ENCODE assay signal across 9 cellular contexts in genomic region chr1:181112071-181112929, GRCh38. TPM values are rescaled to one million over a fixed set of nuclear protein-coding genes. Genes with fewer than 3 reads are reported as not detected.
A peak's percentile ranks its signal among the peaks of the same experiment; 100 is the strongest.
DNase-seq lines count a peak whose midpoint lies in the region; ATAC-seq and TF ChIP-seq lines count a peak whose summit lies in the region.
"Had no signal": no experiment of that assay in that cellular context is flagged by ENCODE, and none has a peak within 500 bp of the region (broad histone marks: within the 10 kb centered on the region; RNA-seq: fewer than 3 reads in every experiment).

No MANE protein-coding gene starts in this region.

- H3K4me3 Mint-ChIP-seq in Caco-2 (ENCODE audit: unreplicated experiment), result peak overlapping the region; percentile 37
- H3K4me3 Mint-ChIP-seq in activated CD8-positive, alpha-beta T cell treated with anti-CD3 and anti-CD28 coated beads, Interleukin-2, amount 10 ng/mL, durations not matched to agents 7 days and 5 days, result no peak overlapping the region

- no peaks in the 10 kb centered on the region for H3K27me3 ChIP-seq in Caco-2 (replicated peaks; ENCODE audit: control insufficient read depth, insufficient read depth, low read length)
- H3K27me3 ChIP-seq: dorsolateral prefrontal cortex had no signal

- peaks cover 69% of the 10 kb centered on the region for H3K4me1 ChIP-seq in Caco-2

- intact Hi-C loops in Caco-2 (cut with micrococcal nuclease; ENCODE audit: unreplicated experiment), result loop anchor here (1.0 kb wide), 1 partner anchor 24 kb away; the partner anchor contains the start of gene IER5

- H3K4me1 Mint-ChIP-seq in Caco-2 (ENCODE audit: low read depth, unreplicated experiment), result peaks cover 66% of the 10 kb centered on the region
- H3K4me1 Mint-ChIP-seq in activated CD8-positive, alpha-beta T cell treated with anti-CD3 and anti-CD28 coated beads, Interleukin-2, amount 10 ng/mL, durations not matched to agents 7 days and 5 days (ENCODE audit: low read depth), result peaks cover 12% of the 10 kb centered on the region

- no peaks in the 10 kb centered on the region; the same call in 1 of the 2 replicates for H3K36me3 ChIP-seq in Caco-2 (ENCODE audit: control insufficient read depth, insufficient read depth, low read length)

- H3K27ac Mint-ChIP-seq in Caco-2 (ENCODE audit: unreplicated experiment), result peak overlapping the region; percentile 86
- H3K27ac Mint-ChIP-seq in activated CD8-positive, alpha-beta T cell treated with anti-CD3 and anti-CD28 coated beads, Interleukin-2, amount 10 ng/mL, durations not matched to agents 7 days and 5 days, result no peak overlapping the region

- H3K27me3 Mint-ChIP-seq in Caco-2 (ENCODE audit: insufficient read depth, unreplicated experiment), result no peaks in the 10 kb centered on the region
- H3K27me3 Mint-ChIP-seq in activated CD8-positive, alpha-beta T cell treated with anti-CD3 and anti-CD28 coated beads, Interleukin-2, amount 10 ng/mL, durations not matched to agents 7 days and 5 days (ENCODE audit: low read depth), result peaks cover 39% of the 10 kb centered on the region

- H3K4me3 ChIP-seq in Caco-2 (ENCODE audit: low read depth, low read length), result no peak overlapping the region
- no peak overlapping the region for H3K4me3 ChIP-seq in epithelial cell of esophagus (ENCODE audit: low read length)
- H3K4me3 ChIP-seq: dorsolateral prefrontal cortex had no signal

- H3K9me3 ChIP-seq in Caco-2, result no peaks in the 10 kb centered on the region

- no peaks in the 10 kb centered on the region for H3K9me3 Mint-ChIP-seq in Caco-2 (ENCODE audit: unreplicated experiment)
- no peaks in the 10 kb centered on the region for H3K9me3 Mint-ChIP-seq in activated CD8-positive, alpha-beta T cell treated with anti-CD3 and anti-CD28 coated beads, Interleukin-2, amount 10 ng/mL, durations not matched to agents 7 days and 5 days (ENCODE audit: insufficient read depth)

- CTCF ChIA-PET in Caco-2 (lab: Charles Lee), result no interaction called here
- CTCF ChIA-PET in activated CD8-positive, alpha-beta T cell treated with anti-CD3 and anti-CD28 coated beads, Interleukin-2, amount 10 ng/mL, durations not matched to agents 7 days and 5 days (lab: Charles Lee), result interaction anchor here (1.5 to 3.7 kb wide), 3 partner anchors 22 to 30 kb away, joined by 3 to 17 read pairs (median 11); no protein-coding TSS in a partner anchor

- POLR2A ChIA-PET in Caco-2 (lab: Charles Lee), result interaction anchor here (0.6 to 0.7 kb wide), 2 partner anchors 21 to 45 kb away, joined by 3 read pairs; no protein-coding TSS in a partner anchor
- POLR2A ChIA-PET in activated CD8-positive, alpha-beta T cell treated with anti-CD3 and anti-CD28 coated beads, Interleukin-2, amount 10 ng/mL, durations not matched to agents 7 days and 5 days (lab: Charles Lee), result interaction anchor here (1.7 kb wide), 1 partner anchor 22 kb away, joined by 7 read pairs; no protein-coding TSS in a partner anchor

- DNase-seq in Caco-2, result peak; percentile 92 to 95
- DNase-seq in NCI-H510A treated with DMSO at 0.1 percent for 48 hours (lab: John Stamatoyannopoulos, UW), result peak; percentile 85
- DNase-seq in epithelial cell of esophagus (ENCODE audit: low read depth), result peak; percentile 100
- peak; percentile 95 for DNase-seq in non-pigmented ciliary epithelial cell (ENCODE audit: low read depth)
- no peak for DNase-seq in activated naive CD4-positive, alpha-beta T cell (lab: John Stamatoyannopoulos, UW)
- DNase-seq in activated CD8-positive, alpha-beta T cell treated with anti-CD3 and anti-CD28 coated beads, Interleukin-2, amount 10 ng/mL, durations not matched to agents 7 days and 5 days, result no peak

- TF ChIP-seq CTCF in Caco-2 (IDR thresholded peaks at IDR 0.05; ENCODE audit: insufficient read depth in 1 of 2, low read depth in 1 of 2, low read length in 1 of 2, severe bottlenecking in 1 of 2, unreplicated experiment in 1 of 2), result no peak
- no peak for TF ChIP-seq CTCF in epithelial cell of esophagus (IDR thresholded peaks at IDR 0.05; ENCODE audit: insufficient read depth, low read depth, low read length, missing control alignments)

- ATAC-seq in activated CD8-positive, alpha-beta T cell treated with anti-CD3 and anti-CD28 coated beads, Interleukin-2, amount 10 ng/mL, durations not matched to agents 7 days and 5 days, result no peak
- ATAC-seq in HG03520 (IDR thresholded peaks at IDR 0.05; ENCODE audit: unreplicated experiment), result no peak
- no peak for ATAC-seq in HG02678 (IDR thresholded peaks at IDR 0.05; ENCODE audit: unreplicated experiment)

- TSS peak; percentile 86 for BruUV-seq in Caco-2 (replicated peaks; lab: Mats Ljungman, UMichigan)

- peaks cover 7% of the 10 kb centered on the region for H3K36me3 Mint-ChIP-seq in Caco-2 (ENCODE audit: insufficient read depth, unreplicated experiment)
- no peaks in the 10 kb centered on the region for H3K36me3 Mint-ChIP-seq in activated CD8-positive, alpha-beta T cell treated with anti-CD3 and anti-CD28 coated beads, Interleukin-2, amount 10 ng/mL, durations not matched to agents 7 days and 5 days (ENCODE audit: low read depth)

RNA-seq across cellular contexts. Expression of gene IER5, which starts 23.8 kb away (rescaled TPM):
- 8.6 and 9.4 TPM in 2 replicates for total RNA-seq in Caco-2 (2022)
- total RNA-seq in activated CD8-positive, alpha-beta T cell treated with anti-CD3 and anti-CD28 coated beads, Interleukin-2, amount 10 ng/mL, durations not matched to agents 7 days and 5 days, result 10 to 100 TPM; 37.2 to 38.0 TPM

Comparison
In these comparisons a context has a peak if more than half of its experiments do, and no peak if none do; other contexts are left out.
1. DNase-seq: peak in Caco-2 (2 of 2), NCI-H510A treated with DMSO at 0.1 percent for 48 hours (single experiment), epithelial cell of esophagus (single experiment) and non-pigmented ciliary epithelial cell (single experiment); none in activated naive CD4-positive, alpha-beta T cell (0 of 4) and activated CD8-positive, alpha-beta T cell treated with anti-CD3 and anti-CD28 coated beads, Interleukin-2, amount 10 ng/mL, durations not matched to agents 7 days and 5 days (single experiment).